In the genomic region with DNA sequence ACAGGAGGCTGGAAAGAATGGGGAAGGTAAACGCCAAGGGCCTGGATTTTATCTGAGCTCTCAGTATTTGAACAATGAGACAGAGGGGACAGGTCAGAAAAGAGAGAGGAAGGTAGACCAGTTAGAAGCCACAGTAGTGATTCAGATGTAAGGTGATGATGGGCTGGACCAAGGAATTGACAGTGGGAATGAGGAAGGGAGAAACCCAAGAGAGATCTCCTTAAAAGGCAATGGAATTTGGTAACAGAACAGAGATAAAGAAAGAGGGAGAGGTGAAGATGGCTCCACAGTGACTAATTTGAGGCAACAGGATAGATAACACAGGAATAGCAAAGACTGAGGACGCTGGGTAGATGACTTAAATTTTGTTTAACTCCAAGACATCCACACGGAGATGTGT, we compare ENCODE assay signal across 1 cellular context.
TF ChIP-seq lines count a peak whose summit lies in the region.

No MANE protein-coding gene starts in this region.

TF ChIP-seq in GM23338, 12 proteins besides CTCF, POLR2A, EP300 and RAD21:
- TF ChIP-seq, protein P1, sequence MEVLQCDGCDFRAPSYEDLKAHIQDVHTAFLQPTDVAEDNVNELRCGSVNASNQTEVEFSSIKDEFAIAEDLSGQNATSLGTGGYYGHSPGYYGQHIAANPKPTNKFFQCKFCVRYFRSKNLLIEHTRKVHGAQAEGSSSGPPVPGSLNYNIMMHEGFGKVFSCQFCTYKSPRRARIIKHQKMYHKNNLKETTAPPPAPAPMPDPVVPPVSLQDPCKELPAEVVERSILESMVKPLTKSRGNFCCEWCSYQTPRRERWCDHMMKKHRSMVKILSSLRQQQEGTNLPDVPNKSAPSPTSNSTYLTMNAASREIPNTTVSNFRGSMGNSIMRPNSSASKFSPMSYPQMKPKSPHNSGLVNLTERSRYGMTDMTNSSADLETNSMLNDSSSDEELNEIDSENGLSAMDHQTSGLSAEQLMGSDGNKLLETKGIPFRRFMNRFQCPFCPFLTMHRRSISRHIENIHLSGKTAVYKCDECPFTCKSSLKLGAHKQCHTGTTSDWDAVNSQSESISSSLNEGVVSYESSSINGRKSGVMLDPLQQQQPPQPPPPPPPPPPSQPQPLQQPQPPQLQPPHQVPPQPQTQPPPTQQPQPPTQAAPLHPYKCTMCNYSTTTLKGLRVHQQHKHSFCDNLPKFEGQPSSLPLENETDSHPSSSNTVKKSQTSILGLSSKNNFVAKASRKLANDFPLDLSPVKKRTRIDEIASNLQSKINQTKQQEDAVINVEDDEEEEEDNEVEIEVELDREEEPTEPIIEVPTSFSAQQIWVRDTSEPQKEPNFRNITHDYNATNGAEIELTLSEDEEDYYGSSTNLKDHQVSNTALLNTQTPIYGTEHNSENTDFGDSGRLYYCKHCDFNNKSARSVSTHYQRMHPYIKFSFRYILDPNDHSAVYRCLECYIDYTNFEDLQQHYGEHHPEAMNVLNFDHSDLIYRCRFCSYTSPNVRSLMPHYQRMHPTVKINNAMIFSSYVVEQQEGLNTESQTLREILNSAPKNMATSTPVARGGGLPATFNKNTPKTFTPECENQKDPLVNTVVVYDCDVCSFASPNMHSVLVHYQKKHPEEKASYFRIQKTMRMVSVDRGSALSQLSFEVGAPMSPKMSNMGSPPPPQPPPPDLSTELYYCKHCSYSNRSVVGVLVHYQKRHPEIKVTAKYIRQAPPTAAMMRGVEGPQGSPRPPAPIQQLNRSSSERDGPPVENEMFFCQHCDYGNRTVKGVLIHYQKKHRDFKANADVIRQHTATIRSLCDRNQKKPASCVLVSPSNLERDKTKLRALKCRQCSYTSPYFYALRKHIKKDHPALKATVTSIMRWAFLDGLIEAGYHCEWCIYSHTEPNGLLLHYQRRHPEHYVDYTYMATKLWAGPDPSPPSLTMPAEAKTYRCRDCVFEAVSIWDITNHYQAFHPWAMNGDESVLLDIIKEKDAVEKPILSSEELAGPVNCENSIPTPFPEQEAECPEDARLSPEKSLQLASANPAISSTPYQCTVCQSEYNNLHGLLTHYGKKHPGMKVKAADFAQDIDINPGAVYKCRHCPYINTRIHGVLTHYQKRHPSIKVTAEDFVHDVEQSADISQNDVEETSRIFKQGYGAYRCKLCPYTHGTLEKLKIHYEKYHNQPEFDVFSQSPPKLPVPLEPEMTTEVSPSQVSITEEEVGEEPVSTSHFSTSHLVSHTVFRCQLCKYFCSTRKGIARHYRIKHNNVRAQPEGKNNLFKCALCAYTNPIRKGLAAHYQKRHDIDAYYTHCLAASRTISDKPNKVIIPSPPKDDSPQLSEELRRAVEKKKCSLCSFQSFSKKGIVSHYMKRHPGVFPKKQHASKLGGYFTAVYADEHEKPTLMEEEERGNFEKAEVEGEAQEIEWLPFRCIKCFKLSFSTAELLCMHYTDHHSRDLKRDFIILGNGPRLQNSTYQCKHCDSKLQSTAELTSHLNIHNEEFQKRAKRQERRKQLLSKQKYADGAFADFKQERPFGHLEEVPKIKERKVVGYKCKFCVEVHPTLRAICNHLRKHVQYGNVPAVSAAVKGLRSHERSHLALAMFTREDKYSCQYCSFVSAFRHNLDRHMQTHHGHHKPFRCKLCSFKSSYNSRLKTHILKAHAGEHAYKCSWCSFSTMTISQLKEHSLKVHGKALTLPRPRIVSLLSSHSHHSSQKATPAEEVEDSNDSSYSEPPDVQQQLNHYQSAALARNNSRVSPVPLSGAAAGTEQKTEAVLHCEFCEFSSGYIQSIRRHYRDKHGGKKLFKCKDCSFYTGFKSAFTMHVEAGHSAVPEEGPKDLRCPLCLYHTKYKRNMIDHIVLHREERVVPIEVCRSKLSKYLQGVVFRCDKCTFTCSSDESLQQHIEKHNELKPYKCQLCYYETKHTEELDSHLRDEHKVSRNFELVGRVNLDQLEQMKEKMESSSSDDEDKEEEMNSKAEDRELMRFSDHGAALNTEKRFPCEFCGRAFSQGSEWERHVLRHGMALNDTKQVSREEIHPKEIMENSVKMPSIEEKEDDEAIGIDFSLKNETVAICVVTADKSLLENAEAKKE (CRISPR knock-in tag; IDR thresholded peaks at IDR 0.05) = 0 out of 2 replicates have a peak, but pooled peaks have one; percentile 4
- TF ChIP-seq ZNF331 (CRISPR knock-in tag; IDR thresholded peaks at IDR 0.05; ENCODE audit: low read depth) (no peak), POLR2AphosphoS5 (IDR thresholded peaks at IDR 0.05; ENCODE audit: low read depth) (no peak)
